In the genomic region with DNA sequence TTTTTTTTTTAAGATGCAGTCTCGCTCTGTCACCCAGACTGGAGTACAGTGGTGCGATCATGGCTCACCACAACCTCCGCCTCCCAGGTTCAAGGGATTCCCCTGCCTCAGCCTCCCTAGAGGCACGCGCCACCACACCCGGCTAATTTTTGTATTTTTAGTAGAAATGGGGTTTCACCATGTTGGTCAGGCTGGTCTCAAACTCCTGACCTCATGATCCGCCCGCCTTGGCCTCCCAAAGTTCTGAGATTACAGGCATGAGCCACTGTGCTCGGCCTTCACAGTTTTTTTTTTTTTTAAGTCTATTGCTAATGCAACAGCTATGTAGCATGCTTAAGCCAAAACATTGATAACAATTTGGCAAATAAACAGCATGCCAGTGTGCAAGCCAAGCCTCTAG, we compare ENCODE assay signal across 7 cellular contexts. TPM values are rescaled to one million over a fixed set of nuclear protein-coding genes. Genes with fewer than 3 reads are reported as not detected.
DNase-seq lines count a peak whose midpoint lies in the region; ATAC-seq, FAIRE-seq and TF ChIP-seq lines count a peak whose summit lies in the region.
"Not testable (repeated sequence)": the region's sequence is repeated elsewhere in the genome, so short reads cannot be mapped to it uniquely, and the experiment has no call there.

No MANE protein-coding gene starts in this region.

- TF ChIP-seq POLR2A in GM12892 (IDR thresholded peaks at IDR 0.05; ENCODE audit: low read depth, low read length) = not testable (repeated sequence)

- not testable (repeated sequence) for H3K4me3 ChIP-seq in fibroblast of the aortic adventitia (ENCODE audit: low read depth, low read length)

- H3K27ac Mint-ChIP-seq in T-helper 17 cell = not testable (repeated sequence)

- peak; percentile 87 for FAIRE-seq in GM12892 (lab: Jason Lieb, UNC)

- H3K9me3 ChIP-seq in T-helper 17 cell (ENCODE audit: control insufficient read depth, low read length, poor library complexity, severe bottlenecking) = not testable (repeated sequence)

- ATAC-seq in GM18907 (IDR thresholded peaks at IDR 0.05; ENCODE audit: unreplicated experiment) = peak; percentile 58
- ATAC-seq in GM19463 (IDR thresholded peaks at IDR 0.05; ENCODE audit: unreplicated experiment) = peak; percentile 64
- peak; percentile 62 for ATAC-seq in HG02610 (IDR thresholded peaks at IDR 0.05; ENCODE audit: unreplicated experiment)
- peak; percentile 50 for ATAC-seq in HG03342 (IDR thresholded peaks at IDR 0.05; ENCODE audit: unreplicated experiment)
- peak; percentile 27 for ATAC-seq in T-helper 17 cell

- H3K4me1 Mint-ChIP-seq in T-helper 17 cell = not testable (repeated sequence)

- TF ChIP-seq CTCF in fibroblast of the aortic adventitia (IDR thresholded peaks at IDR 0.05; ENCODE audit: insufficient read depth, low read length) = not testable (repeated sequence)

- H3K36me3 Mint-ChIP-seq in T-helper 17 cell (ENCODE audit: low read depth) = not testable (repeated sequence)

- DNase-seq in GM12892 (ENCODE audit: insufficient read length); T-helper 17 cell: not testable (repeated sequence)
- DNase-seq in fibroblast of the aortic adventitia (ENCODE audit: low read depth) = peak; percentile 55

- H3K4me3 Mint-ChIP-seq in T-helper 17 cell = not testable (repeated sequence)

- not testable (repeated sequence) for H3K27me3 Mint-ChIP-seq in T-helper 17 cell

RNA-seq across cellular contexts. Expression of a gene that starts 23.6 kb away (rescaled TPM):
- polyA plus RNA-seq in GM12892 (2012; ENCODE audit: missing spikeins) = 9.4 TPM
- total RNA-seq in T-helper 17 cell (1 to 10 TPM; 4.9 to 6.5 TPM), fibroblast of the aortic adventitia (ENCODE audit: low replicate concordance) (2.0 and 5.7 TPM in 2 replicates)

RNA-seq across cellular contexts. Expression of a gene that starts 32.5 kb away (rescaled TPM):
- 4.4 TPM for polyA plus RNA-seq in GM12892 (2012; ENCODE audit: missing spikeins)
- under 1 TPM; 0.63 to 0.99 TPM for total RNA-seq in T-helper 17 cell
- total RNA-seq in fibroblast of the aortic adventitia (ENCODE audit: low replicate concordance) = 0.57 and 1.5 TPM in 2 replicates

RNA-seq across cellular contexts. Expression of a gene that starts 32.7 kb away (rescaled TPM):
- polyA plus RNA-seq in GM12892 (2012; ENCODE audit: missing spikeins) = 3.6 TPM
- 1 to 10 TPM in 1 of 2 donors, under 1 TPM in 1; 0.68 to 2.2 TPM for total RNA-seq in T-helper 17 cell
- total RNA-seq in fibroblast of the aortic adventitia (ENCODE audit: low replicate concordance) = 2.2 and 5.2 TPM in 2 replicates

RNA-seq across cellular contexts. Expression of a gene that starts 54.3 kb away (rescaled TPM):
- 985 TPM for polyA plus RNA-seq in GM12892 (2012; ENCODE audit: missing spikeins)
- total RNA-seq in T-helper 17 cell = 10 to 100 TPM; 55.0 to 69.2 TPM
- total RNA-seq in fibroblast of the aortic adventitia (ENCODE audit: low replicate concordance) = 272 and 467 TPM in 2 replicates
